Comparison of ENCODE assay signal across 8 cellular contexts in the genomic region with DNA sequence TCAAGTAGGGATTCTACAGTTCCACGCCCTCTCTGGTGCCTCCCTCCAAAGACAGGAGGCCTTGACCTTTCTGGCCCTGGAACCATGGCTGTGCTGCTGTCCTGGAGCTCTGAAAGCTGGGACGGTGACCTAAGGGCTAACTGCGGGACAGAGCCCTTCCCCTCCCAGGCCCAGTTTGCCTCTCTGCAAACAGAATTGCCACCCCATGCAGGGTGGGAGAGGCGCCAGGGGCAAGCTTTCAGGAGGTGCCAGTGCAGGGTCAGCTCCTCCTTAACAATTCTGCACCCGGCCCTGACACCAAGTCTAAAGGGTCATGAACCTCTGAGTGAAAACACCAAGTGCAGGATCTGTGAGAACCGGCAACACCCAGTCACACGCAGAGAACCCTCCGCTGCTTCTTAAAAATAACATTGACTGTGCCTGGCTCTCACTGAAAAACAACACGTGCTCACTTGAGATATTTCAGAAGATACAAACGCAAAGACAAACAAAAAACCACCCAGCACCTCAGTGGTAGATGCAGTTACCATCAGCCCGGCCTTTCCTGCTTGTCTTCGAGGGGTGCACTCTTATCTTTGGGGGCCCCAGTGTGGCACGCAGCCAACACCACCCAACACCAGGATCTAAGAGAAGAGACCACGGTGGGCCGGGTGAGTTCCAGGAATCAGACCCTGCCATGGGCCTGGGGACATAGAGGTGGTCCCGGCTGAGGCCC. TPM values are rescaled to one million over a fixed set of nuclear protein-coding genes. Genes with fewer than 3 reads are reported as not detected.
DNase-seq lines count a peak whose midpoint lies in the region; ATAC-seq, FAIRE-seq and TF ChIP-seq lines count a peak whose summit lies in the region.
"Had no signal": no experiment of that assay in that cellular context is flagged by ENCODE, and none has a peak within 500 bp of the region (broad histone marks: within the 10 kb centered on the region; RNA-seq: fewer than 3 reads in every experiment).

No MANE protein-coding gene starts in this region.

- H3K4me1 ChIP-seq in thoracic aorta (ENCODE audit: control insufficient read depth in 1 of 2, low read depth in 2 of 2): peaks cover 57 to 84% of the 10 kb centered on the region in 2 donors

- H3K4me1 Mint-ChIP-seq in T-helper 17 cell (peaks cover 14% of the 10 kb centered on the region), memory B cell (peaks cover 6% of the 10 kb centered on the region)
- peaks cover 26% of the 10 kb centered on the region for H3K4me1 Mint-ChIP-seq in dendritic cell treated with granulocyte-macrophage colony-stimulating factor and Interleukin-4, amounts not matched to agents 40 ng/mL and 50 ng/mL, for 4 days (ENCODE audit: low read depth)

- intact Hi-C loops in dendritic cell treated with granulocyte-macrophage colony-stimulating factor and Interleukin-4, amounts not matched to agents 40 ng/mL and 50 ng/mL, for 4 days (cut with micrococcal nuclease): no loop called here

- no peak for FAIRE-seq in RCC 7860 (lab: Jason Lieb, UNC)

- no peaks in the 10 kb centered on the region for H3K36me3 ChIP-seq in thoracic aorta

- H3K9me3 Mint-ChIP-seq in dendritic cell treated with granulocyte-macrophage colony-stimulating factor and Interleukin-4, amounts not matched to agents 40 ng/mL and 50 ng/mL, for 4 days: peaks cover under 1% of the 10 kb centered on the region
- no peaks in the 10 kb centered on the region for H3K9me3 Mint-ChIP-seq in memory B cell

- DNase-seq in T-helper 17 cell (no peak), memory B cell (ENCODE audit: low spot score in 2 of 2) (no peak), thoracic aorta (ENCODE audit: low spot score) (no peak), NCI-H446 (lab: John Stamatoyannopoulos, UW) (no peak), RCC 7860 (ENCODE audit: low spot score) (no peak), HCEC 1CT (no peak)
- DNase-seq: NCI-H524 had no signal

- H3K9me3 ChIP-seq in T-helper 17 cell (ENCODE audit: control insufficient read depth, low read length, poor library complexity, severe bottlenecking) (no peaks in the 10 kb centered on the region), thoracic aorta (no peaks in the 10 kb centered on the region)

- H3K4me3 Mint-ChIP-seq in T-helper 17 cell (peak overlapping the region; percentile 25), memory B cell (peak overlapping the region; percentile 49)
- no peak overlapping the region for H3K4me3 Mint-ChIP-seq in dendritic cell treated with granulocyte-macrophage colony-stimulating factor and Interleukin-4, amounts not matched to agents 40 ng/mL and 50 ng/mL, for 4 days

- peak overlapping the region; percentile 85 for H3K4me3 ChIP-seq in thoracic aorta

- H3K27me3 ChIP-seq in thoracic aorta (replicated peaks; ENCODE audit: insufficient read depth): no peaks in the 10 kb centered on the region

- H3K27ac Mint-ChIP-seq in T-helper 17 cell (no peak overlapping the region), memory B cell (no peak overlapping the region)
- H3K27ac Mint-ChIP-seq in dendritic cell treated with granulocyte-macrophage colony-stimulating factor and Interleukin-4, amounts not matched to agents 40 ng/mL and 50 ng/mL, for 4 days: peak overlapping the region; percentile 42

- peaks cover 24% of the 10 kb centered on the region for H3K27me3 Mint-ChIP-seq in T-helper 17 cell
- H3K27me3 Mint-ChIP-seq in dendritic cell treated with granulocyte-macrophage colony-stimulating factor and Interleukin-4, amounts not matched to agents 40 ng/mL and 50 ng/mL, for 4 days: peaks cover 82% of the 10 kb centered on the region
- H3K27me3 Mint-ChIP-seq in memory B cell: peaks cover 22% of the 10 kb centered on the region

- TF ChIP-seq CTCF in thoracic aorta (IDR thresholded peaks at IDR 0.05): no peak

- peak overlapping the region; percentile 92 for H3K27ac ChIP-seq in thoracic aorta

- H3K36me3 Mint-ChIP-seq in T-helper 17 cell (ENCODE audit: low read depth) (peaks cover 7% of the 10 kb centered on the region), memory B cell (no peaks in the 10 kb centered on the region)
- H3K36me3 Mint-ChIP-seq in dendritic cell treated with granulocyte-macrophage colony-stimulating factor and Interleukin-4, amounts not matched to agents 40 ng/mL and 50 ng/mL, for 4 days (ENCODE audit: low read depth): peaks cover 9% of the 10 kb centered on the region

- ATAC-seq in T-helper 17 cell (no peak), memory B cell (ENCODE audit: low read depth) (no peak), thoracic aorta (ENCODE audit: insufficient number of reproducible peaks, low FRiP score, low read depth) (peak; percentile 18)

RNA-seq across cellular contexts. Expression of gene SNED1, which starts 1.1 kb away (rescaled TPM):
- total RNA-seq in T-helper 17 cell (10 to 100 TPM; 42.0 to 72.1 TPM), thoracic aorta (100 to 1,000 TPM; 133 to 206 TPM)
